Comparison of ENCODE assay signal across 1 cellular context in the genomic region with DNA sequence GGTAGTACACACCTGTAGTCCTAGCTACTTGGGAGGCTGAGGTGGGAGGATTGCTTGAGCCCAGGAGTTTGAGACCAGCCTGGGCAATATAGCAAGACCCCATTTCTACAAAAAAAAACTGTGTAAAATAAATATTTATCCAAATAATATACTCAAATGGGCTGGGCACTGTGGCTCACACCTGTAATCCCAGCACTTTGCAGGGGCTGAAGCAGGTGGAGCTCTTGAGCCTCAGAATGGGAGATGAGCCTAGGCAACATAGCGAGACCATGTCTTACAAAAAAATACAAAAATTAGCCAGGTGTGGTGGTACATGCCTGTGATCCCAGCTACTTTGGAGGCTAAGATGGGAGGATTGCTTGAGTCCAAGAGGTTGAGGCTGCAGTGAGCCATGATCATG.
TF ChIP-seq lines count a peak whose summit lies in the region.

No MANE protein-coding gene starts in this region.

TF ChIP-seq in HEK293, 187 proteins besides CTCF, POLR2A, EP300 and RAD21:
- TF ChIP-seq ZNF121 (tag by site-specific recombination; IDR thresholded peaks at IDR 0.05), result peak; percentile 48; the same call in 1 of the 2 replicates
TF ChIP-seq in HEK293: peak in this region for 1; not testable (repeated sequence) for 186.
